Comparison of ENCODE assay signal across 1 cellular context in the genomic region with DNA sequence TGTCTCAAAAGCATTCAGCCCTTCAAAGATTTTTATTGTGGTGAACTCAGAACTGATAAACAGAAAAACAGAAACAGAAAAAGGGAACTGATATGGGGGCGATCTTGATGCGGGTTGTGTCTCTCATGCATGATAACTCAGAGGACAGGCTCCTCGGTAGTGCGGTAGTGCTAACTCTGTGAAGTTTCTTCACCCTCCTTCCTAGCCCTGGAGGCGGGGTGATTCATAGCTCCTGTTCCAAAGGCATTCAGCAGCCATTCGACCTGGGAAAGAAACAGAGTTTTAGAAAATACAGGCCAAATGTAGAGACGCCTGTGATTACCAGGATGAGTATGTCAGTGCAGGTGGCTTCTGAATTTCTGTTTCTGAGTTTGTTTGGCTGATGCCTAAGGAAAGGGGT.
TF ChIP-seq lines count a peak whose summit lies in the region.

No MANE protein-coding gene starts in this region.

TF ChIP-seq in GM12878, 131 proteins besides CTCF, POLR2A, EP300 and RAD21 (continued from another document):
- TF ChIP-seq, protein P1, sequence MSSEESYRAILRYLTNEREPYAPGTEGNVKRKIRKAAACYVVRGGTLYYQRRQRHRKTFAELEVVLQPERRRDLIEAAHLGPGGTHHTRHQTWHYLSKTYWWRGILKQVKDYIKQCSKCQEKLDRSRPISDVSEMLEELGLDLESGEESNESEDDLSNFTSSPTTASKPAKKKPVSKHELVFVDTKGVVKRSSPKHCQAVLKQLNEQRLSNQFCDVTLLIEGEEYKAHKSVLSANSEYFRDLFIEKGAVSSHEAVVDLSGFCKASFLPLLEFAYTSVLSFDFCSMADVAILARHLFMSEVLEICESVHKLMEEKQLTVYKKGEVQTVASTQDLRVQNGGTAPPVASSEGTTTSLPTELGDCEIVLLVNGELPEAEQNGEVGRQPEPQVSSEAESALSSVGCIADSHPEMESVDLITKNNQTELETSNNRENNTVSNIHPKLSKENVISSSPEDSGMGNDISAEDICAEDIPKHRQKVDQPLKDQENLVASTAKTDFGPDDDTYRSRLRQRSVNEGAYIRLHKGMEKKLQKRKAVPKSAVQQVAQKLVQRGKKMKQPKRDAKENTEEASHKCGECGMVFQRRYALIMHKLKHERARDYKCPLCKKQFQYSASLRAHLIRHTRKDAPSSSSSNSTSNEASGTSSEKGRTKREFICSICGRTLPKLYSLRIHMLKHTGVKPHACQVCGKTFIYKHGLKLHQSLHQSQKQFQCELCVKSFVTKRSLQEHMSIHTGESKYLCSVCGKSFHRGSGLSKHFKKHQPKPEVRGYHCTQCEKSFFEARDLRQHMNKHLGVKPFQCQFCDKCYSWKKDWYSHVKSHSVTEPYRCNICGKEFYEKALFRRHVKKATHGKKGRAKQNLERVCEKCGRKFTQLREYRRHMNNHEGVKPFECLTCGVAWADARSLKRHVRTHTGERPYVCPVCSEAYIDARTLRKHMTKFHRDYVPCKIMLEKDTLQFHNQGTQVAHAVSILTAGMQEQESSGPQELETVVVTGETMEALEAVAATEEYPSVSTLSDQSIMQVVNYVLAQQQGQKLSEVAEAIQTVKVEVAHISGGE (CRISPR knock-in tag; IDR thresholded peaks at IDR 0.05), result no peak
- TF ChIP-seq NR2C2 (IDR thresholded peaks at IDR 0.05; ENCODE audit: borderline replicate concordance, control insufficient read depth, insufficient read length, low read depth) (no peak), POLR2AphosphoS2 (IDR thresholded peaks at IDR 0.05; ENCODE audit: low read depth, low read length) (no peak), HDAC2 (IDR thresholded peaks at IDR 0.05) (no peak)
